ENCODE assay signal across 2 cellular contexts in the genomic region with DNA sequence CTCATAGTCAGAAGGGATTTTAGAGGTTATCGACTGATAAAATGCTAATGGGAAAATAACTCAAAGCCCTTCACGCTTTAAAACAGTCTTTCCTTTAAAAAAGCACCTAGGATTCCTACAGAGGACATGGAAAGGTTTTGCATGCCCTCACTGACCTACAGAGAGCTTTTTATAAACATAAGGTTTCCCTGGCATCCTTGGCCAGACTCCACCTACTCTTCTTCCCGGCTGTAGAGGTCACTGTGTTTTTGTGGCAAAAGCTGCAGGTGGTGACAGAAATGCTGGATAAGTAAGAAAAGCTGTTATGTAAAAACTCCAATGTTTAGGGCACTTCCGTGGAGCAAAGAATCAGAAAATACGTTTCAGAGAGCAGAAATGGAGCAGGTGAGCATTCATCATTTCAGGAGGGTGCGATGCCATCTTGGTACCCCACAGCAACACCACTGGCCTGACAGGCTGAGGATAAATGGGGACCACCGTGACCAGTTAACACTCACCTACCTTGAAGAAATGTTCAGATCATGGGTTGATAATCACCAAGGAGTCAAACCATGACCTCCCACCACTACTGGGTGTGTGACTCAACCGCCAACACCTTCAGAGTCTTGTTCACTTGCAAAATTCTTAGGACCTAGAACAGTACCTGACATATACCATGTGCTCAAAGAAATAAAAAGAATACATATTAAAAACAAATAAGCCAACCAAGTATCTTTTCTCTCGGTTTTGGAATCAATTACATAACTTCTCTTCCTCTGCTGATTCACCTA.
TF ChIP-seq lines count a peak whose summit lies in the region.

No MANE protein-coding gene starts in this region.

TF ChIP-seq in liver, 16 proteins besides CTCF, POLR2A, EP300 and RAD21:
- TF ChIP-seq TAF1 (conservative IDR thresholded peaks at IDR 0.05) = no peak
- no peak for TF ChIP-seq GABPA (IDR thresholded peaks at IDR 0.05 in 1 of 2, conservative IDR thresholded peaks at IDR 0.05 in 1 of 2)
- TF ChIP-seq HNF4A (conservative IDR thresholded peaks at IDR 0.05) = peak in 1 of 2 donors; percentile 16

TF ChIP-seq in HepG2, 621 proteins besides CTCF, POLR2A, EP300 and RAD21:
- no peak for TF ChIP-seq IKZF1 (IDR thresholded peaks at IDR 0.05)
- no peak for TF ChIP-seq ZBTB7B (CRISPR knock-in tag; IDR thresholded peaks at IDR 0.05)
- no peak for TF ChIP-seq TBX2 (CRISPR knock-in tag; IDR thresholded peaks at IDR 0.05; ENCODE audit: borderline replicate concordance)
- no peak for TF ChIP-seq NRL (CRISPR knock-in tag; IDR thresholded peaks at IDR 0.05; ENCODE audit: borderline replicate concordance)
- no peak for TF ChIP-seq ZNF549 (CRISPR knock-in tag; IDR thresholded peaks at IDR 0.05)
- no peak for TF ChIP-seq ZKSCAN8 (CRISPR knock-in tag; IDR thresholded peaks at IDR 0.05; ENCODE audit: borderline replicate concordance)
- TF ChIP-seq KDM3A (CRISPR knock-in tag; IDR thresholded peaks at IDR 0.05; ENCODE audit: low read depth) = no peak
- no peak for TF ChIP-seq ZBTB49 (CRISPR knock-in tag; IDR thresholded peaks at IDR 0.05; ENCODE audit: borderline replicate concordance)
- TF ChIP-seq ZNF784 (CRISPR knock-in tag; IDR thresholded peaks at IDR 0.05; ENCODE audit: borderline replicate concordance) = no peak
- no peak for TF ChIP-seq MBNL3 (CRISPR knock-in tag; conservative IDR thresholded peaks at IDR 0.05)
- TF ChIP-seq ZNF703 (CRISPR knock-in tag; IDR thresholded peaks at IDR 0.05; ENCODE audit: borderline replicate concordance) = no peak
- no peak for TF ChIP-seq SRSF9 (IDR thresholded peaks at IDR 0.05; ENCODE audit: borderline replicate concordance, insufficient read depth, low read depth, low read length, poor library complexity, severe bottlenecking)
